16 cellular contexts compared by ENCODE assay signal in genomic region chr17:17353625-17354484, GRCh38. TPM values are rescaled to one million over a fixed set of nuclear protein-coding genes. Genes with fewer than 3 reads are reported as not detected.
DNase-seq lines count a peak whose midpoint lies in the region; ATAC-seq and TF ChIP-seq lines count a peak whose summit lies in the region.
"Had no signal": no experiment of that assay in that cellular context is flagged by ENCODE, and none has a peak within 500 bp of the region (broad histone marks: within the 10 kb centered on the region; RNA-seq: fewer than 3 reads in every experiment).

No MANE protein-coding gene starts in this region.

- H3K79me2 ChIP-seq in neural progenitor cell (ENCODE audit: low read depth) = no peaks in the 10 kb centered on the region

- DNase-seq in Right ventricle myocardium superior = peak; percentile 27
- no peak for DNase-seq in heart right ventricle
- peak; percentile 71 for DNase-seq in coronary artery (ENCODE audit: low spot score)
- no peak for DNase-seq in neural progenitor cell (ENCODE audit: low spot score)
- DNase-seq in suprapubic skin (ENCODE audit: low spot score in 2 of 2) = peak; percentile 53 to 55
- DNase-seq in NCI-H226 = no peak
- no peak for DNase-seq in stimulated activated CD4-positive, alpha-beta T cell treated with anti-CD3 and anti-CD28 coated beads, Interleukin-1b, Interleukin-23, amount 100 ng/mL, for 48 hours
- DNase-seq in adrenal gland = no peak
- DNase-seq: COR-L47; NCI-H1092; NCI-H2107; NCI-H69; NK-92 treated with Interleukin-12 subunit alpha and Interleukin-12 subunit beta, amount 100 ng/mL, for 24 hours had no signal

- H3K9me3 Mint-ChIP-seq in neural progenitor cell = peaks cover 4% of the 10 kb centered on the region

- H3K4me3 ChIP-seq in heart right ventricle = no peak overlapping the region
- H3K4me3 ChIP-seq in coronary artery = no peak overlapping the region
- no peak overlapping the region for H3K4me3 ChIP-seq in neural progenitor cell
- no peak overlapping the region for H3K4me3 ChIP-seq in suprapubic skin
- H3K4me3 ChIP-seq in adrenal gland = no peak overlapping the region
- H3K4me3 ChIP-seq: A549, GM12878 had no signal

- peak overlapping the region; percentile 85 for H3K27ac Mint-ChIP-seq in neural progenitor cell

- TF ChIP-seq EP300 in suprapubic skin (IDR thresholded peaks at IDR 0.05) = no peak

- H4K20me1 ChIP-seq in neural progenitor cell (ENCODE audit: low read depth) = no peaks in the 10 kb centered on the region

- H3K27ac ChIP-seq in heart right ventricle = no peak overlapping the region
- H3K27ac ChIP-seq in coronary artery = no peak overlapping the region
- H3K27ac ChIP-seq in neural progenitor cell = no peak overlapping the region
- no peak overlapping the region for H3K27ac ChIP-seq in suprapubic skin
- no peak overlapping the region for H3K27ac ChIP-seq in adrenal gland
- H3K27ac ChIP-seq: A549, C4-2B had no signal

- H3K4me1 ChIP-seq in heart right ventricle (peaks cover 9 to 26% (median 17%) of the 10 kb centered on the region in 9 donors), neural progenitor cell (no peaks in the 10 kb centered on the region), suprapubic skin (peaks cover 11% of the 10 kb centered on the region), adrenal gland (replicated peaks in 1 of 2) (no peaks in the 10 kb centered on the region)

- no peak overlapping the region for H2AFZ ChIP-seq in neural progenitor cell (replicated peaks)

- H3K27me3 ChIP-seq in heart right ventricle = no peaks in the 10 kb centered on the region
- no peaks in the 10 kb centered on the region for H3K27me3 ChIP-seq in neural progenitor cell
- H3K27me3 ChIP-seq in suprapubic skin = no peaks in the 10 kb centered on the region
- no peaks in the 10 kb centered on the region for H3K27me3 ChIP-seq in adrenal gland

- H3K9ac ChIP-seq in neural progenitor cell = no peak overlapping the region

- 91% methylated on average over 15 of the region's 15 CpGs for WGBS in heart right ventricle, 2 donors
- WGBS in suprapubic skin = 80% methylated on average over 13 of the region's 15 CpGs
- WGBS in adrenal gland, 4 donors = 85 to 90% (median 86%) methylated on average over 14 to 15 of the region's 15 CpGs

- H3K4me1 Mint-ChIP-seq in neural progenitor cell = peaks cover 21% of the 10 kb centered on the region

- no peak for TF ChIP-seq CTCF in heart right ventricle (IDR thresholded peaks at IDR 0.05)
- TF ChIP-seq CTCF in coronary artery (IDR thresholded peaks at IDR 0.05) = no peak
- no peak for TF ChIP-seq CTCF in neural progenitor cell (IDR thresholded peaks at IDR 0.05)
- no peak for TF ChIP-seq CTCF in suprapubic skin (IDR thresholded peaks at IDR 0.05)
- no peak for TF ChIP-seq CTCF in adrenal gland (IDR thresholded peaks at IDR 0.05)

- intact Hi-C loops in Right ventricle myocardium superior (cut with DNase I) (loop anchor here (2.0 kb wide), 1 partner anchor 289 kb away; no protein-coding TSS in a partner anchor), heart right ventricle (cut with DNase I) (loop anchor here in 7 of 10 donors (2.0 to 10.0 kb wide), 7 partner anchors 81 to 289 kb away; partner anchors contain the start of gene RASD1 (in 4 of the 7)), adrenal gland (cut with DNase I) (loop anchor here (2.0 to 10.0 kb wide), 6 partner anchors 91 to 289 kb away; partner anchors contain the start of gene RASD1 (in 1 of the 2))

- no peaks in the 10 kb centered on the region for H3K9me3 ChIP-seq in heart right ventricle
- no peaks in the 10 kb centered on the region for H3K9me3 ChIP-seq in neural progenitor cell (ENCODE audit: low read depth)
- no peaks in the 10 kb centered on the region for H3K9me3 ChIP-seq in suprapubic skin
- no peaks in the 10 kb centered on the region for H3K9me3 ChIP-seq in adrenal gland (replicated peaks in 1 of 3)

- H3K36me3 ChIP-seq in heart right ventricle = no peaks in the 10 kb centered on the region
- H3K36me3 ChIP-seq in neural progenitor cell = no peaks in the 10 kb centered on the region
- H3K36me3 ChIP-seq in suprapubic skin = no peaks in the 10 kb centered on the region
- no peaks in the 10 kb centered on the region for H3K36me3 ChIP-seq in adrenal gland (replicated peaks in 1 of 2)

- ATAC-seq in Right ventricle myocardium superior (ENCODE audit: poor library complexity) (no peak), heart right ventricle (no peak)

- TF ChIP-seq POLR2A in suprapubic skin (IDR thresholded peaks at IDR 0.05) = no peak
- no peak for TF ChIP-seq POLR2A in adrenal gland (IDR thresholded peaks at IDR 0.05)

- no peaks in the 10 kb centered on the region for H3K36me3 Mint-ChIP-seq in neural progenitor cell

- no peak overlapping the region for H3K4me3 Mint-ChIP-seq in neural progenitor cell

- H3F3A ChIP-seq in neural progenitor cell (ENCODE audit: low read depth) = no peaks in the 10 kb centered on the region

- no peak overlapping the region for H3K4me2 ChIP-seq in neural progenitor cell
- H3K4me2 ChIP-seq: A549 had no signal

- peaks cover 2% of the 10 kb centered on the region for H3K27me3 Mint-ChIP-seq in neural progenitor cell (ENCODE audit: insufficient read depth, low read depth)

RNA-seq across cellular contexts. Expression of gene NT5M, which starts 50.7 kb away (rescaled TPM):
- total RNA-seq in Right ventricle myocardium superior (8.5 TPM), heart right ventricle (10 to 100 TPM in 5 of 10 donors, 1 to 10 TPM in 5; 7.4 to 15.8 (median 9.8) TPM), neural progenitor cell (ENCODE audit: low replicate concordance) (4.1 and 9.0 TPM in 2 replicates), suprapubic skin (1 to 10 TPM; 1.2 to 4.6 (median 1.9) TPM), adrenal gland (1 to 10 TPM; 1.0 to 4.8 (median 1.5) TPM)
- polyA plus RNA-seq in heart right ventricle (10 to 100 TPM in 1 of 2 donors, 1 to 10 TPM in 1; 4.9 to 14.8 TPM), adrenal gland (1 to 10 TPM in 2 of 3 donors, under 1 TPM in 1; 0.40 to 4.1 (median 3.7) TPM)

Comparison
In these comparisons a context has a peak if more than half of its experiments do, and no peak if none do; other contexts are left out.
1. DNase-seq: peak in Right ventricle myocardium superior (single experiment), coronary artery (single experiment) and suprapubic skin (2 of 2); none in heart right ventricle (0 of 2), neural progenitor cell (single experiment), NCI-H226 (single experiment), stimulated activated CD4-positive, alpha-beta T cell treated with anti-CD3 and anti-CD28 coated beads, Interleukin-1b, Interleukin-23, amount 100 ng/mL, for 48 hours (single experiment) and adrenal gland (0 of 7).